ENCODE assay signal across 8 cellular contexts in the genomic region with DNA sequence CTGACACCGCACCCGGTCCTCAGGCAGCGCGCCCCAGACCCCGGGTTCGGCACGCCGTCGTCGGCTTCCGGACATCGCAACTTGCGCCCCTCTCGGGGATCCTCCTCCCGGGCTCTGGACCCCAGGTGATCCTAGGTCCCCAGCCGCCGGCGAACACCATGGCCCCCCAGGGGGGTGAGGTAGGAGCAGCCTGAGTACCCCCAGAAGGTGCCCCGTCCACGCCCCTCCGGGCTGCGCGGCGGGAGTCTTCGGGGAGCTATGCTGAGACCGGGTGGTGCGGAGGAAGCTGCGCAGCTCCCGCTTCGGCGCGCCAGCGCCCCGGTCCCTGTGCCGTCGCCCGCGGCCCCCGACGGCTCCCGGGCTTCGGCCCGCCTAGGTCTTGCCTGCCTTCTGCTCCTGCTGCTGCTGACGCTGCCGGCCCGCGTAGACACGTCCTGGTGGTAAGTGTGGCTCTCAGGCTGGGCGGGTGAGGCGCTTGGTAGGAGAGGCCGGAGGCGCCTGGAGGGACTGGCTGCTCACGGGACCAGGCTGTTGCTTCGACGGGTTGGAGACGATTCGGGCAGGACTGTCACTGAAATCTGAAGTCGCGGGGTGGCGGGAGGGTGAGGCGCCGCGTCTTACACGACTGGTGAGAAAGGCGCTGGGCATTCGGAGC. TPM values are rescaled to one million over a fixed set of nuclear protein-coding genes. Genes with fewer than 3 reads are reported as not detected.
DNase-seq lines count a peak whose midpoint lies in the region; ATAC-seq and TF ChIP-seq lines count a peak whose summit lies in the region.

No MANE protein-coding gene starts in this region.

- DNase-seq in AG04450 (ENCODE audit: low read depth, low spot score) (no peak), left ventricle myocardium superior (no peak), gastrocnemius medialis (no peak), NCI-H2107 (lab: John Stamatoyannopoulos, UW) (no peak)
- peak; percentile 9 for DNase-seq in activated effector memory CD4-positive, alpha-beta T cell treated with Interleukin-2 at 50 U/mL for 16 hours

- peaks cover 0 to 9% of the 10 kb centered on the region in 2 donors for H3K4me1 ChIP-seq in gastrocnemius medialis

- H3K4me3 ChIP-seq in AG04450 (ENCODE audit: low read depth, low read length) (peak overlapping the region; percentile 56), gastrocnemius medialis (peak overlapping the region; percentile 39 to 54 (median 48))

- no peak for TF ChIP-seq CTCF in AG04450 (IDR thresholded peaks at IDR 0.05; ENCODE audit: low read depth, low read length)
- TF ChIP-seq CTCF in gastrocnemius medialis (IDR thresholded peaks at IDR 0.05 in 4 of 5, conservative IDR thresholded peaks at IDR 0.05 in 1 of 5): no peak

- CTCF ChIA-PET in AG04450 (lab: Charles Lee): no interaction called here

- peaks cover 53% of the 10 kb centered on the region for H3K27me3 ChIP-seq in AG04450 (ENCODE audit: control insufficient read depth, insufficient read depth, low read length)
- peaks cover 33 to 49% (median 40%) of the 10 kb centered on the region in 3 donors for H3K27me3 ChIP-seq in gastrocnemius medialis

- H3K27ac ChIP-seq in AG04450 (ENCODE audit: low read depth, low read length) (no peak overlapping the region), gastrocnemius medialis (no peak overlapping the region)

- in situ Hi-C loops in gastrocnemius medialis (cut with MboI; ENCODE audit: low sequenced_read_pairs in 4 of 4): no loop called here

- peaks cover 7% of the 10 kb centered on the region; the same call in 1 of the 2 replicates for H3K9me3 ChIP-seq in AG04450 (ENCODE audit: control insufficient read depth, insufficient read depth, low read length)
- no peaks in the 10 kb centered on the region for H3K9me3 ChIP-seq in gastrocnemius medialis

- H3K36me3 ChIP-seq in gastrocnemius medialis: no peaks in the 10 kb centered on the region

- ATAC-seq in HG02588 (IDR thresholded peaks at IDR 0.05; ENCODE audit: unreplicated experiment): peak; percentile 12
- ATAC-seq in left ventricle myocardium superior: peak; percentile 16
- no peak for ATAC-seq in gastrocnemius medialis
- ATAC-seq in GM18520 (IDR thresholded peaks at IDR 0.05; ENCODE audit: unreplicated experiment): no peak
- no peak for ATAC-seq in GM21447 (IDR thresholded peaks at IDR 0.05; ENCODE audit: unreplicated experiment)

- no peak for TF ChIP-seq POLR2A in gastrocnemius medialis (IDR thresholded peaks at IDR 0.05)

- POLR2A ChIA-PET in AG04450 (lab: Yijun Ruan, JAX): interaction anchor here (0.6 kb wide), 2 partner anchors 14 to 38 kb away, joined by 3 to 14 read pairs; no protein-coding TSS in a partner anchor

- intact Hi-C loops in left ventricle myocardium superior (cut with micrococcal nuclease) (no loop called here), gastrocnemius medialis (cut with DNase I; ENCODE audit: low total_unique reads) (no loop called here)

RNA-seq across cellular contexts. Expression of a gene that starts 0.4 kb away (rescaled TPM):
- polyA plus RNA-seq in AG04450 (2011; rRNA removed): 2.7 and 2.8 TPM in 2 replicates
- polyA minus RNA-seq in AG04450 (2011; rRNA and poly(A)+ RNA removed): 3.8 and 4.2 TPM in 2 replicates
- 2.0 TPM for total RNA-seq in left ventricle myocardium superior
- 1 to 10 TPM in 1 of 4 donors, under 1 TPM in 3; 0.03 to 1.5 (median 0.41) TPM for total RNA-seq in gastrocnemius medialis

Comparison
In these comparisons a context has a peak if more than half of its experiments do, and no peak if none do; other contexts are left out.
1. ATAC-seq: peak in HG02588 (single experiment) and left ventricle myocardium superior (single experiment); none in gastrocnemius medialis (0 of 2), GM18520 (single experiment) and GM21447 (single experiment).